ENCODE assay signal across 18 cellular contexts in genomic region chr13:41785402-41786142, GRCh38.
"Had no signal": no experiment of that assay in that cellular context is flagged by ENCODE, and none has a peak within 500 bp of the region (broad histone marks: within the 10 kb centered on the region; RNA-seq: fewer than 3 reads in every experiment).

No MANE protein-coding gene starts in this region.

- H3K27me3 ChIP-seq: adrenal gland, esophagus squamous epithelium, pancreas, tibial nerve, vagina had no signal

- H3K27ac ChIP-seq: adrenal gland, esophagus squamous epithelium, pancreas, vagina, WERI-Rb-1 had no signal

- H3K9me3 ChIP-seq: adrenal gland, esophagus squamous epithelium, mucosa of descending colon, pancreas, tibial nerve, vagina had no signal

- H3K4me3 ChIP-seq: adrenal gland, esophagus squamous epithelium, mucosa of descending colon, pancreas, tibial nerve, vagina had no signal

- H3K36me3 ChIP-seq: adrenal gland, pancreas, tibial nerve, vagina, WERI-Rb-1 had no signal

- ATAC-seq: activated CD4-positive, alpha-beta T cell treated with anti-CD3 and anti-CD28 coated beads for 36 hours; left colon; mucosa of descending colon; naive thymus-derived CD4-positive, alpha-beta T cell; pancreas; stimulated activated naive B cell treated with anti-CD40 and anti-IgM and Interleukin-4, amounts not matched to agents 10 μg/mL and 1 μg/mL and 100 μg/mL, for 72 hours had no signal

- DNase-seq: activated CD4-positive, alpha-beta memory T cell treated with anti-CD3 and anti-CD28 coated beads, Interleukin-2, amount 10 ng/mL, durations not matched to agents 7 days and 5 days; activated CD4-positive, alpha-beta T cell treated with anti-CD3 and anti-CD28 coated beads for 36 hours; activated naive CD4-positive, alpha-beta T cell treated with anti-CD3 and anti-CD28 coated beads, Interleukin-2, amount 10 ng/mL, durations not matched to agents 7 days and 5 days; activated T-cell treated with anti-CD3 and anti-CD28 coated beads, Interleukin-2, amount 50 U/mL, for 24 hours; adrenal gland; caudate nucleus; esophagus squamous epithelium; foreskin fibroblast; glutamatergic neuron; immature natural killer cell; left colon; mucosa of descending colon; naive thymus-derived CD4-positive, alpha-beta T cell; pancreas; stimulated activated naive B cell treated with anti-CD40 and anti-IgM and Interleukin-4, amounts not matched to agents 10 μg/mL and 1 μg/mL and 100 μg/mL, for 72 hours; WERI-Rb-1 had no signal
